1 cellular context compared by ENCODE assay signal in genomic region chr5:112660359-112660758, GRCh38.
"Had no signal": no experiment of that assay in that cellular context is flagged by ENCODE, and none has a peak within 500 bp of the region (broad histone marks: within the 10 kb centered on the region; RNA-seq: fewer than 3 reads in every experiment).

No MANE protein-coding gene starts in this region.

- H3K4me3 ChIP-seq: MG63 had no signal

- H3K36me3 ChIP-seq: MG63 had no signal
